Comparison of ENCODE assay signal across 8 cellular contexts in genomic region chr13:110108348-110109139, GRCh38.
DNase-seq lines count a peak whose midpoint lies in the region; ATAC-seq, FAIRE-seq and TF ChIP-seq lines count a peak whose summit lies in the region.

No MANE protein-coding gene starts in this region.

- dilution Hi-C loops in endothelial cell of umbilical vein (cut with MboI; ENCODE audit: extremely low pct_ligation_motif_present, low sequenced_read_pairs), result no loop called here

- no peaks in the 10 kb centered on the region for H4K20me1 ChIP-seq in PC-9 (ENCODE audit: insufficient read depth)
- no peaks in the 10 kb centered on the region for H4K20me1 ChIP-seq in endothelial cell of umbilical vein (replicated peaks; ENCODE audit: control insufficient read depth, extremely low read depth, insufficient read depth, low read length)

- H3K4me3 ChIP-seq in PC-9, result no peak overlapping the region
- H3K4me3 ChIP-seq in endothelial cell of umbilical vein (replicated peaks in 1 of 3; ENCODE audit: insufficient read depth in 1 of 3, low read depth in 1 of 3, low read length in 3 of 3), result no peak overlapping the region

- TF ChIP-seq POLR2A in endothelial cell of umbilical vein (IDR thresholded peaks at IDR 0.05; ENCODE audit: low read depth, low read length), result no peak

- no peaks in the 10 kb centered on the region for H3K9me1 ChIP-seq in endothelial cell of umbilical vein (replicated peaks; ENCODE audit: control insufficient read depth, extremely low read depth, insufficient read depth, low read length)

- H3K9ac ChIP-seq in endothelial cell of umbilical vein (replicated peaks; ENCODE audit: extremely low read depth, insufficient read depth, low read length), result no peak overlapping the region

- H3K36me3 ChIP-seq in PC-9 (ENCODE audit: low read depth) (no peaks in the 10 kb centered on the region), endothelial cell of umbilical vein (ENCODE audit: control insufficient read depth in 2 of 2, extremely low read depth in 1 of 2, insufficient read depth in 2 of 2, low read length in 2 of 2) (no peaks in the 10 kb centered on the region)

- H2AFZ ChIP-seq in PC-9 (no peak overlapping the region), endothelial cell of umbilical vein (ENCODE audit: low read depth, low read length) (no peak overlapping the region)

- DNase-seq in D721Med (ENCODE audit: insufficient read length, low spot score) (peak; percentile 90), HuH-7.5 (ENCODE audit: low spot score) (peak; percentile 46), PC-9 (peak; percentile 86 to 88), endothelial cell of umbilical vein (ENCODE audit: low read depth, low spot score) (peak; percentile 46), midbrain (lab: John Stamatoyannopoulos, UW) (peak; percentile 83), SKM-1 treated with dmso at 0.1 percent for 144 hours (lab: John Stamatoyannopoulos, UW; ENCODE audit: unreplicated experiment) (no peak)

- H3K27ac ChIP-seq in PC-9 (peak overlapping the region; percentile 8; the same call in 1 of the 2 replicates), endothelial cell of umbilical vein (ENCODE audit: insufficient read depth, low read depth, low read length) (no peak overlapping the region)

- BruUV-seq in PC-9 (replicated peaks; lab: Mats Ljungman, UMichigan), result no TSS peak
- no TSS peak for BruUV-seq in endothelial cell of umbilical vein (replicated peaks; lab: Mats Ljungman, UMichigan)

- FAIRE-seq in D721Med (lab: Jason Lieb, UNC) (no peak), endothelial cell of umbilical vein (lab: Jason Lieb, UNC) (peak; percentile 55)

- intact Hi-C loops in PC-9 (cut with micrococcal nuclease; ENCODE audit: unreplicated experiment) (loop anchor here (1.0 to 5.0 kb wide), 9 partner anchors 29 to 1193 kb away; partner anchors contain the start of gene IRS2), endothelial cell of umbilical vein (cut with micrococcal nuclease) (loop anchor here (1.0 to 2.0 kb wide), 4 partner anchors 30 to 1786 kb away; no protein-coding TSS in a partner anchor)

- H3K27me3 ChIP-seq in PC-9 (ENCODE audit: insufficient read depth, low read depth) (no peaks in the 10 kb centered on the region), endothelial cell of umbilical vein (ENCODE audit: control insufficient read depth in 2 of 2, insufficient read depth in 2 of 2, low read length in 2 of 2) (peaks cover 0 to 3% of the 10 kb centered on the region in 2 experiments)

- ATAC-seq in HG03378 (IDR thresholded peaks at IDR 0.05; ENCODE audit: unreplicated experiment), result no peak
- ATAC-seq in HG03045 (IDR thresholded peaks at IDR 0.05; ENCODE audit: unreplicated experiment), result no peak

- H3K79me2 ChIP-seq in PC-9 (ENCODE audit: low read depth) (no peaks in the 10 kb centered on the region), endothelial cell of umbilical vein (ENCODE audit: control insufficient read depth, insufficient read depth, low read length) (no peaks in the 10 kb centered on the region)

- H3F3A ChIP-seq in PC-9 (ENCODE audit: insufficient read depth, low read depth), result peaks cover 20% of the 10 kb centered on the region

- H3K9me3 ChIP-seq in PC-9 (ENCODE audit: insufficient read depth, low read depth), result no peaks in the 10 kb centered on the region
- no peaks in the 10 kb centered on the region for H3K9me3 ChIP-seq in endothelial cell of umbilical vein (replicated peaks; ENCODE audit: control insufficient read depth, insufficient read depth, low read length)

- H3K4me2 ChIP-seq in PC-9 (peak overlapping the region; percentile 65), endothelial cell of umbilical vein (ENCODE audit: insufficient read depth, low read length) (no peak overlapping the region)

- TF ChIP-seq CTCF in D721Med (IDR thresholded peaks at IDR 0.05; ENCODE audit: insufficient read depth, missing control alignments) (peak; percentile 64), PC-9 (conservative IDR thresholded peaks at IDR 0.05) (peak; percentile 95), endothelial cell of umbilical vein (IDR thresholded peaks at IDR 0.05; ENCODE audit: extremely low read depth in 1 of 2, insufficient read depth in 1 of 2, low read depth in 1 of 2, low read length in 2 of 2) (peak; percentile 25 to 68)

- CTCF ChIA-PET in PC-9 (lab: Charles Lee) (no interaction called here), endothelial cell of umbilical vein (lab: Charles Lee) (interaction anchor here (1.2 to 2.4 kb wide), 2 partner anchors 19 to 1148 kb away, joined by 4 to 9 read pairs; no protein-coding TSS in a partner anchor)

- POLR2A ChIA-PET in PC-9 (lab: Charles Lee; ENCODE audit: unreplicated experiment), result no interaction called here
- POLR2A ChIA-PET in endothelial cell of umbilical vein (lab: Charles Lee), result no interaction called here

- no peaks in the 10 kb centered on the region for H3K9me2 ChIP-seq in PC-9 (ENCODE audit: insufficient read depth)

- H3K4me1 ChIP-seq in PC-9 (replicated peaks; ENCODE audit: insufficient read depth) (peaks cover 24% of the 10 kb centered on the region), endothelial cell of umbilical vein (ENCODE audit: control insufficient read depth, extremely low read depth, insufficient read depth, low read length) (no peaks in the 10 kb centered on the region)

TF ChIP-seq in endothelial cell of umbilical vein, 7 proteins besides CTCF, POLR2A, EP300 and RAD21:
- TF ChIP-seq GATA2 (IDR thresholded peaks at IDR 0.05; ENCODE audit: insufficient read depth, insufficient read length, low read depth, low read length), result no peak
- TF ChIP-seq MAX (IDR thresholded peaks at IDR 0.05; ENCODE audit: insufficient read depth, insufficient read length), result no peak
- no peak for TF ChIP-seq MYC (IDR thresholded peaks at IDR 0.05; ENCODE audit: low read depth, low read length)
- no peak for TF ChIP-seq POLR2AphosphoS5 (IDR thresholded peaks at IDR 0.05; ENCODE audit: insufficient read depth, low read depth, low read length)
